ENCODE assay signal across 23 cellular contexts in the genomic region with DNA sequence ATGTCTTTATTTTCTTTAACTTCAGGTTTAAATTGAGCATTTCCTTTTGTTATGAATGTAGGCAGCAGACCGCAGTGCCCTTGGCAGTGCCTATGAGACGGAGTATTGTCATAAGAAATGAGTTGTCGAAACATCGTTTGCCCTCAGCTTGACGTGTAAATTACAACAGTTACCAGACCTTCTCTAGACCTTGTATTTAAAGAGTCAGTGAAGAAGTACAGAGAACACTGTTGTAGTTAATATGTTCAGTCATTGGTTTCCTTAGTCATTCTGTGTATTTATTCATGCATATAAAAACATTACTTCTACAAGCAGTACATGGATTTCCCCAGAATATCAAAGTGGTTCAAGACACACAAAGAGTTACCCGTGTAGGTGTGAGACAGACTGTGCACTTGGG. TPM values are rescaled to one million over a fixed set of nuclear protein-coding genes. Genes with fewer than 3 reads are reported as not detected.
DNase-seq lines count a peak whose midpoint lies in the region; ATAC-seq, FAIRE-seq and TF ChIP-seq lines count a peak whose summit lies in the region.
"Had no signal": no experiment of that assay in that cellular context is flagged by ENCODE, and none has a peak within 500 bp of the region (broad histone marks: within the 10 kb centered on the region; RNA-seq: fewer than 3 reads in every experiment).

No MANE protein-coding gene starts in this region.

- H3K27ac ChIP-seq in pancreas, result no peak overlapping the region
- H3K27ac ChIP-seq: cardiac muscle cell, dorsolateral prefrontal cortex, lower lobe of right lung had no signal

- H3K4me1 ChIP-seq in pancreas, result peaks cover 6 to 12% (median 11%) of the 10 kb centered on the region in 3 donors

- H3K9me3 ChIP-seq in pancreas, result no peaks in the 10 kb centered on the region
- H3K9me3 ChIP-seq: lower lobe of right lung had no signal

- peaks cover 0 to 5% (median 0%) of the 10 kb centered on the region in 3 donors for H3K36me3 ChIP-seq in pancreas
- H3K36me3 ChIP-seq: cardiac muscle cell had no signal

- ATAC-seq in GM21825 (IDR thresholded peaks at IDR 0.05; ENCODE audit: unreplicated experiment) (peak; percentile 45), pancreas (no peak)
- ATAC-seq in activated CD8-positive, alpha-beta T cell treated with anti-CD3 and anti-CD28 coated beads for 36 hours, result no peak
- ATAC-seq in stimulated activated memory B cell treated with anti-CD40 and anti-IgM and Interleukin-4, amounts not matched to agents 10 μg/mL and 1 μg/mL and 100 μg/mL, for 72 hours, result peak; percentile 86
- ATAC-seq: lower lobe of right lung; naive thymus-derived CD4-positive, alpha-beta T cell had no signal

- peaks cover 13% of the 10 kb centered on the region for H3K4me1 Mint-ChIP-seq in activated CD4-positive, alpha-beta T cell treated with anti-CD3 and anti-CD28 coated beads, Interleukin-2, amount 10 ng/mL, durations not matched to agents 24 days and 14 days
- H3K4me1 Mint-ChIP-seq in activated CD8-positive, alpha-beta T cell treated with anti-CD3 and anti-CD28 coated beads for 36 hours (ENCODE audit: low read depth), result peaks cover 26% of the 10 kb centered on the region
- H3K4me1 Mint-ChIP-seq in stimulated activated memory B cell treated with anti-CD40 and anti-IgM and Interleukin-4, amounts not matched to agents 10 μg/mL and 1 μg/mL and 100 μg/mL, for 72 hours, result peaks cover 73% of the 10 kb centered on the region

- no peak overlapping the region for H3K4me3 Mint-ChIP-seq in activated CD4-positive, alpha-beta T cell treated with anti-CD3 and anti-CD28 coated beads, Interleukin-2, amount 10 ng/mL, durations not matched to agents 24 days and 14 days
- no peak overlapping the region for H3K4me3 Mint-ChIP-seq in activated CD8-positive, alpha-beta T cell treated with anti-CD3 and anti-CD28 coated beads for 36 hours
- no peak overlapping the region for H3K4me3 Mint-ChIP-seq in stimulated activated memory B cell treated with anti-CD40 and anti-IgM and Interleukin-4, amounts not matched to agents 10 μg/mL and 1 μg/mL and 100 μg/mL, for 72 hours
- H3K4me3 Mint-ChIP-seq: activated CD4-positive, alpha-beta memory T cell treated with anti-CD3 and anti-CD28 coated beads for 36 hours; activated T-helper 1 cell treated with anti-CD3 and anti-CD28 coated beads, Interleukin-12 subunit alpha, Interleukin-12 subunit beta, Interleukin-2, Interleukin-4 antibody, amounts not matched to agents 30 ng/mL and 10 ng/mL and 1 ng/mL, durations not matched to agents 14 hours and 24 hours and 36 hours; CD14-positive monocyte; naive thymus-derived CD4-positive, alpha-beta T cell had no signal

- no peak overlapping the region for H3K4me3 ChIP-seq in pancreas
- H3K4me3 ChIP-seq: cardiac muscle cell, dorsolateral prefrontal cortex, lower lobe of right lung had no signal

- peaks cover 67% of the 10 kb centered on the region for H3K36me3 Mint-ChIP-seq in activated CD4-positive, alpha-beta T cell treated with anti-CD3 and anti-CD28 coated beads, Interleukin-2, amount 10 ng/mL, durations not matched to agents 24 days and 14 days (ENCODE audit: low read depth)
- H3K36me3 Mint-ChIP-seq in activated CD8-positive, alpha-beta T cell treated with anti-CD3 and anti-CD28 coated beads for 36 hours (ENCODE audit: low read depth), result peaks cover 72% of the 10 kb centered on the region
- H3K36me3 Mint-ChIP-seq in stimulated activated memory B cell treated with anti-CD40 and anti-IgM and Interleukin-4, amounts not matched to agents 10 μg/mL and 1 μg/mL and 100 μg/mL, for 72 hours, result peaks cover 93% of the 10 kb centered on the region

- H3K27ac Mint-ChIP-seq in activated CD4-positive, alpha-beta T cell treated with anti-CD3 and anti-CD28 coated beads, Interleukin-2, amount 10 ng/mL, durations not matched to agents 24 days and 14 days, result peak overlapping the region; percentile 10
- peak overlapping the region; percentile 48 for H3K27ac Mint-ChIP-seq in activated CD8-positive, alpha-beta T cell treated with anti-CD3 and anti-CD28 coated beads for 36 hours
- peak overlapping the region; percentile 94 for H3K27ac Mint-ChIP-seq in stimulated activated memory B cell treated with anti-CD40 and anti-IgM and Interleukin-4, amounts not matched to agents 10 μg/mL and 1 μg/mL and 100 μg/mL, for 72 hours
- H3K27ac Mint-ChIP-seq: activated CD4-positive, alpha-beta memory T cell treated with anti-CD3 and anti-CD28 coated beads for 36 hours; activated T-helper 1 cell treated with anti-CD3 and anti-CD28 coated beads, Interleukin-12 subunit alpha, Interleukin-12 subunit beta, Interleukin-2, Interleukin-4 antibody, amounts not matched to agents 30 ng/mL and 10 ng/mL and 1 ng/mL, durations not matched to agents 14 hours and 24 hours and 36 hours; naive thymus-derived CD4-positive, alpha-beta T cell had no signal

- no peaks in the 10 kb centered on the region for H3K27me3 Mint-ChIP-seq in activated CD4-positive, alpha-beta T cell treated with anti-CD3 and anti-CD28 coated beads, Interleukin-2, amount 10 ng/mL, durations not matched to agents 24 days and 14 days
- no peaks in the 10 kb centered on the region for H3K27me3 Mint-ChIP-seq in activated CD8-positive, alpha-beta T cell treated with anti-CD3 and anti-CD28 coated beads for 36 hours
- H3K27me3 Mint-ChIP-seq in stimulated activated memory B cell treated with anti-CD40 and anti-IgM and Interleukin-4, amounts not matched to agents 10 μg/mL and 1 μg/mL and 100 μg/mL, for 72 hours, result no peaks in the 10 kb centered on the region
- H3K27me3 Mint-ChIP-seq: activated CD4-positive, alpha-beta memory T cell treated with anti-CD3 and anti-CD28 coated beads for 36 hours; naive thymus-derived CD4-positive, alpha-beta T cell had no signal

- no peak for DNase-seq in activated CD4-positive, alpha-beta T cell treated with anti-CD3 and anti-CD28 coated beads, Interleukin-2, amount 10 ng/mL, durations not matched to agents 24 days and 14 days
- no peak for DNase-seq in activated CD4-positive, alpha-beta T cell treated with anti-CD3 and anti-CD28 coated beads for 1 hour
- DNase-seq in activated CD8-positive, alpha-beta T cell treated with anti-CD3 and anti-CD28 coated beads for 36 hours, result no peak
- no peak for DNase-seq in NCI-H82 treated with DMSO at 0.1 percent for 48 hours (lab: John Stamatoyannopoulos, UW; ENCODE audit: unreplicated experiment)
- no peak for DNase-seq in NCI-H2196 treated with DMSO at 0.1 percent for 48 hours (lab: John Stamatoyannopoulos, UW; ENCODE audit: unreplicated experiment)
- DNase-seq in pancreas, result no peak
- DNase-seq: 8988T; activated CD4-positive, alpha-beta memory T cell treated with anti-CD3 and anti-CD28 coated beads for 36 hours; DMS53; erythroblast; Kasumi-1; lower lobe of right lung; naive thymus-derived CD4-positive, alpha-beta T cell; NCI-H1436 treated with DMSO at 0.1 percent for 48 hours; NCI-H2227 treated with DMSO at 0.1 percent for 48 hours; NK-92 treated with Interleukin-12 subunit alpha and Interleukin-12 subunit beta, amount 100 ng/mL, for 24 hours; stimulated activated CD4-positive, alpha-beta T cell treated with anti-CD3 and anti-CD28 coated beads, Interleukin-2, amount 100 ng/mL, for 48 hours had no signal

- intact Hi-C loops in activated CD4-positive, alpha-beta T cell treated with anti-CD3 and anti-CD28 coated beads, Interleukin-2, amount 10 ng/mL, durations not matched to agents 24 days and 14 days (cut with micrococcal nuclease), result loop anchor here (2.0 kb wide), 1 partner anchor 15 kb away; no protein-coding TSS in a partner anchor
- intact Hi-C loops in activated CD8-positive, alpha-beta T cell treated with anti-CD3 and anti-CD28 coated beads for 36 hours (cut with micrococcal nuclease), result no loop called here
- intact Hi-C loops in pancreas (cut with DNase I), result no loop called here

- no peaks in the 10 kb centered on the region for H3K27me3 ChIP-seq in pancreas
- H3K27me3 ChIP-seq: cardiac muscle cell had no signal

- POLR2A ChIA-PET in activated CD8-positive, alpha-beta T cell treated with anti-CD3 and anti-CD28 coated beads for 36 hours (lab: Charles Lee), result interaction anchor here (1.0 to 10.3 kb wide), 9 partner anchors 13 to 73 kb away, joined by 3 to 141 read pairs (median 4); partner anchors contain the start of gene IRF8

- CTCF ChIA-PET in activated CD8-positive, alpha-beta T cell treated with anti-CD3 and anti-CD28 coated beads for 36 hours (lab: Charles Lee), result interaction anchor here (1.3 to 3.0 kb wide), 4 partner anchors 15 to 98 kb away, joined by 4 to 16 read pairs (median 11); no protein-coding TSS in a partner anchor

- 87 to 90% methylated on average over 6 of the region's 6 CpGs for WGBS in pancreas, 2 donors

- no peak for FAIRE-seq in pancreas (lab: Jason Lieb, UNC)

- H3K9me3 Mint-ChIP-seq in activated CD4-positive, alpha-beta T cell treated with anti-CD3 and anti-CD28 coated beads, Interleukin-2, amount 10 ng/mL, durations not matched to agents 24 days and 14 days, result no peaks in the 10 kb centered on the region
- H3K9me3 Mint-ChIP-seq in activated CD8-positive, alpha-beta T cell treated with anti-CD3 and anti-CD28 coated beads for 36 hours, result no peaks in the 10 kb centered on the region
- no peaks in the 10 kb centered on the region for H3K9me3 Mint-ChIP-seq in stimulated activated memory B cell treated with anti-CD40 and anti-IgM and Interleukin-4, amounts not matched to agents 10 μg/mL and 1 μg/mL and 100 μg/mL, for 72 hours
- H3K9me3 Mint-ChIP-seq: activated CD4-positive, alpha-beta memory T cell treated with anti-CD3 and anti-CD28 coated beads for 36 hours; activated T-helper 1 cell treated with anti-CD3 and anti-CD28 coated beads, Interleukin-12 subunit alpha, Interleukin-12 subunit beta, Interleukin-2, Interleukin-4 antibody, amounts not matched to agents 30 ng/mL and 10 ng/mL and 1 ng/mL, durations not matched to agents 14 hours and 24 hours and 36 hours; CD14-positive monocyte; naive thymus-derived CD4-positive, alpha-beta T cell had no signal

- TF ChIP-seq CTCF in activated CD8-positive, alpha-beta T cell treated with anti-CD3 and anti-CD28 coated beads for 36 hours (IDR thresholded peaks at IDR 0.05), result no peak
- no peak for TF ChIP-seq CTCF in pancreas (IDR thresholded peaks at IDR 0.05)

RNA-seq across cellular contexts. Expression of gene IRF8, which starts 19.0 kb away (rescaled TPM):
- 235 and 248 TPM in 2 replicates for total RNA-seq in activated CD4-positive, alpha-beta T cell treated with anti-CD3 and anti-CD28 coated beads, Interleukin-2, amount 10 ng/mL, durations not matched to agents 24 days and 14 days
- 100 to 1,000 TPM; 221 to 224 TPM for total RNA-seq in activated CD8-positive, alpha-beta T cell treated with anti-CD3 and anti-CD28 coated beads for 36 hours
- 10 to 100 TPM in 3 of 6 donors, 1 to 10 TPM in 3; 2.3 to 18.2 (median 9.8) TPM for total RNA-seq in pancreas
- 1 to 10 TPM in 1 of 2 donors, under 1 TPM in 1; 0.92 to 1.7 TPM for polyA plus RNA-seq in pancreas

Comparison
In these comparisons a context has a peak if more than half of its experiments do, and no peak if none do; other contexts are left out.
1. H3K27ac Mint-ChIP-seq: peak in every context shown above with its lines; median percentile 94 in stimulated activated memory B cell treated with anti-CD40 and anti-IgM and Interleukin-4, amounts not matched to agents 10 μg/mL and 1 μg/mL and 100 μg/mL, for 72 hours; 48 in activated CD8-positive, alpha-beta T cell treated with anti-CD3 and anti-CD28 coated beads for 36 hours; 10 in activated CD4-positive, alpha-beta T cell treated with anti-CD3 and anti-CD28 coated beads, Interleukin-2, amount 10 ng/mL, durations not matched to agents 24 days and 14 days.
2. ATAC-seq: peak in GM21825 (single experiment) and stimulated activated memory B cell treated with anti-CD40 and anti-IgM and Interleukin-4, amounts not matched to agents 10 μg/mL and 1 μg/mL and 100 μg/mL, for 72 hours (single experiment); none in activated CD8-positive, alpha-beta T cell treated with anti-CD3 and anti-CD28 coated beads for 36 hours (single experiment) and pancreas (0 of 4).
3. RNA of gene IRF8, which starts 19.0 kb away (total RNA-seq): 235 to 248 TPM in activated CD4-positive, alpha-beta T cell treated with anti-CD3 and anti-CD28 coated beads, Interleukin-2, amount 10 ng/mL, durations not matched to agents 24 days and 14 days and 221 to 224 TPM in activated CD8-positive, alpha-beta T cell treated with anti-CD3 and anti-CD28 coated beads for 36 hours; 2.3 to 18.2 TPM in pancreas; every median in the first group is over 10 times any median in the second.